In the genomic region with DNA sequence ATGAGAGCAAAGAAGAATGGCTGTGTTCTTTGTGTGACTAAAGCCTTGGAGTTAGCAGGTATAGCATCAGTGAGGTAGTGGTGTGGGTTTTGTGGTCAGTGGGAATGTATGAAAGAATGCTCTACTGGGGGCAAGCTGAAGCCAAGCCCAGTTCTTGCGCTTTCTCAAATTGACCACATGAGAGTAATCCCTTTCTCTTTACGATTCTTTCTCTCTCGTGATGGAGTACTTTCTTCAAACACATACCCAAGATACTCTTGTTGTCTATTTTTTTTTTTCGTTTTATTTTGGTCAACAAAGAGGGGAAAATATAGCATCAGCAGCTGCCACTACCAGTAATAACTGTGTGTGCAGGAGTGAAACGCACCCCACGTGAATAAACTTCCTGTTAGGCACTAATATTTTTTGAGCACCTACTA, we compare ENCODE assay signal across 12 cellular contexts. TPM values are rescaled to one million over a fixed set of nuclear protein-coding genes. Genes with fewer than 3 reads are reported as not detected.
DNase-seq lines count a peak whose midpoint lies in the region; ATAC-seq and TF ChIP-seq lines count a peak whose summit lies in the region.
"Had no signal": no experiment of that assay in that cellular context is flagged by ENCODE, and none has a peak within 500 bp of the region (broad histone marks: within the 10 kb centered on the region; RNA-seq: fewer than 3 reads in every experiment).

No MANE protein-coding gene starts in this region.

- no peaks in the 10 kb centered on the region for H3K9me3 ChIP-seq in Karpas-422 (ENCODE audit: low read length)
- H3K9me3 ChIP-seq: esophagus squamous epithelium had no signal

- H2AFZ ChIP-seq in Karpas-422 (ENCODE audit: low read length): no peak overlapping the region

- peaks cover 19% of the 10 kb centered on the region for H3K4me1 ChIP-seq in Karpas-422 (ENCODE audit: low read length)
- H3K4me1 ChIP-seq: esophagus squamous epithelium had no signal

- no peaks in the 10 kb centered on the region for H4K20me1 ChIP-seq in Karpas-422 (ENCODE audit: insufficient read depth, low read depth, low read length)

- ATAC-seq in GM18502 (IDR thresholded peaks at IDR 0.05; ENCODE audit: poor library complexity, unreplicated experiment): peak; percentile 55
- peak; percentile 49 for ATAC-seq in GM21529 (IDR thresholded peaks at IDR 0.05; ENCODE audit: unreplicated experiment)
- ATAC-seq in HG03457 (IDR thresholded peaks at IDR 0.05; ENCODE audit: unreplicated experiment): peak; percentile 61
- ATAC-seq in HG03469 (IDR thresholded peaks at IDR 0.05; ENCODE audit: unreplicated experiment): no peak
- ATAC-seq: Panc1 had no signal

- H3K36me3 ChIP-seq in Karpas-422 (ENCODE audit: insufficient read depth, low read length): no peaks in the 10 kb centered on the region
- H3K36me3 ChIP-seq: esophagus squamous epithelium had no signal

- DNase-seq in fibroblast of mammary gland (ENCODE audit: low read depth): peak; percentile 17
- DNase-seq in Karpas-422: no peak
- no peak for DNase-seq in NCI-H345 treated with DMSO at 0.1 percent for 48 hours (lab: John Stamatoyannopoulos, UW; ENCODE audit: unreplicated experiment)
- DNase-seq in DMS153 treated with DMSO at 0.1 percent for 48 hours (lab: John Stamatoyannopoulos, UW; ENCODE audit: unreplicated experiment): no peak
- DNase-seq: activated T-cell treated with anti-CD3 and anti-CD28 coated beads, Interleukin-2, amount 50 U/mL, for 24 hours; esophagus squamous epithelium; naive B cell had no signal

- H3K27ac ChIP-seq in Karpas-422 (ENCODE audit: low read length): no peak overlapping the region
- H3K27ac ChIP-seq: esophagus squamous epithelium had no signal

- H3K79me2 ChIP-seq in Karpas-422 (ENCODE audit: low read length): no peaks in the 10 kb centered on the region

- TF ChIP-seq CTCF in fibroblast of mammary gland (conservative IDR thresholded peaks at IDR 0.05; ENCODE audit: control insufficient read depth, insufficient read depth, low read depth, low read length): no peak

- no peak overlapping the region for H3K4me2 ChIP-seq in Karpas-422 (ENCODE audit: low read depth, low read length, poor library complexity, severe bottlenecking)

- no peaks in the 10 kb centered on the region for H3K9me2 ChIP-seq in Karpas-422 (replicated peaks; ENCODE audit: insufficient read depth, low read length)

- H3K27me3 ChIP-seq in Karpas-422 (ENCODE audit: low read length): no peaks in the 10 kb centered on the region
- H3K27me3 ChIP-seq: esophagus squamous epithelium had no signal

- no peak overlapping the region for H3K9ac ChIP-seq in Karpas-422 (ENCODE audit: low read length)

- no peak overlapping the region for H3K4me3 ChIP-seq in fibroblast of mammary gland (ENCODE audit: control insufficient read depth, low read depth, low read length)
- H3K4me3 ChIP-seq in Karpas-422 (ENCODE audit: low read length): no peak overlapping the region
- H3K4me3 ChIP-seq: esophagus squamous epithelium had no signal

RNA-seq across cellular contexts. Expression of a gene that starts 8.4 kb away (rescaled TPM):
- 4.4 and 8.1 TPM in 2 replicates for total RNA-seq in Karpas-422 (2014; rRNA removed; shearing (Covaris generic); ENCODE audit: low replicate concordance)

RNA-seq across cellular contexts. Expression of a gene that starts 48.0 kb away (rescaled TPM):
- 5.8 and 11.5 TPM in 2 replicates for total RNA-seq in Karpas-422 (2014; rRNA removed; shearing (Covaris generic); ENCODE audit: low replicate concordance)
